20 cellular contexts compared by ENCODE assay signal in the genomic region with DNA sequence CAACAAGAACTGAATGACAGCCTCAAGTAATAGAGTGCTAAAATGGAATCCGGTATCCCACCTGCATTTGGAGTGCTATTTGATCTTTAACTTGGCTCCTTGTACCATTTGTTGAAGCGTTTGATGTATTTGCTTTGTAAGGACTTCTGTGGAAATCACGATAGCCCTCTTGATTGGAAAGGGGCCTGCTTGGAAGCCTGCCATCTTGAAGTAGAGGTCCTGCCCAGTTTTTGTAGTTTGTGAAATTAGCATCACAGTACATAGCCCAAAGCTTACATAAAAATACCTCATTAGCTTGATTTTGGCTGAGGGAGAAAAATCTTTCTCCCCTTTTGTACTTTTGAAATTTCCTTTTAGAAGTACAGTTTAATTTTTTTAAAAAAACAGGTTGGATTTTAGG. TPM values are rescaled to one million over a fixed set of nuclear protein-coding genes. Genes with fewer than 3 reads are reported as not detected.
DNase-seq lines count a peak whose midpoint lies in the region; ATAC-seq and TF ChIP-seq lines count a peak whose summit lies in the region.
"Had no signal": no experiment of that assay in that cellular context is flagged by ENCODE, and none has a peak within 500 bp of the region (broad histone marks: within the 10 kb centered on the region; RNA-seq: fewer than 3 reads in every experiment).

No MANE protein-coding gene starts in this region.

- H3K4me1 ChIP-seq in BLaER1 = peaks cover 66% of the 10 kb centered on the region
- H3K4me1 ChIP-seq in CD4-positive, CD25-positive, alpha-beta regulatory T cell (ENCODE audit: control insufficient read depth, insufficient read depth, low read length, poor library complexity, severe bottlenecking) = peaks cover 12% of the 10 kb centered on the region
- H3K4me1 ChIP-seq: breast epithelium had no signal

- peak overlapping the region in 1 of 4 donors; percentile 93 for H3K4me3 Mint-ChIP-seq in CD4-positive, CD25-positive, alpha-beta regulatory T cell
- peak overlapping the region; percentile 83 for H3K4me3 Mint-ChIP-seq in WTC11
- H3K4me3 Mint-ChIP-seq: activated naive CD4-positive, alpha-beta T cell treated with anti-CD3 and anti-CD28 coated beads, Interleukin-2, amount 50 U/mL, for 24 hours; stimulated activated memory B cell treated with anti-CD40 and anti-IgM and Interleukin-4, amounts not matched to agents 10 μg/mL and 1 μg/mL and 100 μg/mL, for 72 hours had no signal

- H3K9ac ChIP-seq in BLaER1 = no peak overlapping the region

- POLR2A ChIA-PET in WTC11 (lab: Charles Lee) = interaction anchor here (0.7 kb wide), 1 partner anchor 84 kb away, joined by 3 read pairs; no protein-coding TSS in a partner anchor

- no peak overlapping the region for H3K27ac ChIP-seq in BLaER1
- H3K27ac ChIP-seq in CD4-positive, CD25-positive, alpha-beta regulatory T cell (ENCODE audit: insufficient read depth, low read length, poor library complexity, severe bottlenecking) = no peak overlapping the region
- H3K27ac ChIP-seq: breast epithelium, spleen, tibial nerve had no signal

- H3K36me3 Mint-ChIP-seq in CD4-positive, CD25-positive, alpha-beta regulatory T cell = no peaks in the 10 kb centered on the region
- H3K36me3 Mint-ChIP-seq in WTC11 = peaks cover 32% of the 10 kb centered on the region
- H3K36me3 Mint-ChIP-seq: stimulated activated memory B cell treated with anti-CD40 and anti-IgM and Interleukin-4, amounts not matched to agents 10 μg/mL and 1 μg/mL and 100 μg/mL, for 72 hours had no signal

- DNase-seq in CD4-positive, CD25-positive, alpha-beta regulatory T cell = no peak
- DNase-seq in NCI-H1105 (lab: John Stamatoyannopoulos, UW) (peak; percentile 71), WTC11 (ENCODE audit: low spot score) (no peak), NCI-H524 (lab: John Stamatoyannopoulos, UW) (no peak)
- DNase-seq: activated CD4-positive, CD25-positive, alpha-beta regulatory T cell; activated CD8-positive, alpha-beta memory T cell treated with anti-CD3 and anti-CD28 coated beads, Interleukin-2, amount 50 U/mL, for 4 hours; dermis blood vessel endothelial cell; kidney; mesendoderm; NCI-H187; spleen had no signal

- CTCF ChIA-PET in WTC11 (lab: Charles Lee) = interaction anchor here (1.1 to 1.2 kb wide), 2 partner anchors 41 to 159 kb away, joined by 3 read pairs; no protein-coding TSS in a partner anchor

- peaks cover 66% of the 10 kb centered on the region for H4K20me1 ChIP-seq in BLaER1

- H3K9me3 ChIP-seq in BLaER1 = no peaks in the 10 kb centered on the region
- H3K9me3 ChIP-seq in CD4-positive, CD25-positive, alpha-beta regulatory T cell (ENCODE audit: control insufficient read depth in 2 of 2, low read length in 2 of 2) = no peaks in the 10 kb centered on the region
- H3K9me3 ChIP-seq: breast epithelium, spleen, tibial nerve had no signal

- peaks cover 1% of the 10 kb centered on the region for H3K27me3 Mint-ChIP-seq in CD4-positive, CD25-positive, alpha-beta regulatory T cell
- H3K27me3 Mint-ChIP-seq in WTC11 (ENCODE audit: low read depth) = no peaks in the 10 kb centered on the region

- peak overlapping the region; percentile 93 for H3K4me2 ChIP-seq in BLaER1

- H3K4me3 ChIP-seq in BLaER1 = no peak overlapping the region
- peak overlapping the region; percentile 48 for H3K4me3 ChIP-seq in CD4-positive, CD25-positive, alpha-beta regulatory T cell (ENCODE audit: low read depth, low read length)
- H3K4me3 ChIP-seq: breast epithelium, spleen, tibial nerve had no signal

- no peak for ATAC-seq in CD4-positive, CD25-positive, alpha-beta regulatory T cell (ENCODE audit: low read depth in 2 of 2)
- no peak for ATAC-seq in WTC11
- ATAC-seq in GM19467 (IDR thresholded peaks at IDR 0.05; ENCODE audit: unreplicated experiment) = no peak
- ATAC-seq in HG02610 (IDR thresholded peaks at IDR 0.05; ENCODE audit: unreplicated experiment) = no peak
- ATAC-seq: natural killer cell treated with Interleukin-12 subunit alpha and Interleukin-12 subunit beta and Interleukin-15 and Interleukin-18, amount 100 ng/mL, for 72 hours; Right ventricle myocardium inferior; stimulated activated memory B cell treated with anti-CD40 and anti-IgM and Interleukin-4, amounts not matched to agents 10 μg/mL and 1 μg/mL and 100 μg/mL, for 72 hours had no signal

- peaks cover 43% of the 10 kb centered on the region for H3K36me3 ChIP-seq in BLaER1
- no peaks in the 10 kb centered on the region for H3K36me3 ChIP-seq in CD4-positive, CD25-positive, alpha-beta regulatory T cell (ENCODE audit: control insufficient read depth, insufficient read depth, low read length)
- H3K36me3 ChIP-seq: breast epithelium, spleen, tibial nerve had no signal

- peaks cover 17 to 45% (median 31%) of the 10 kb centered on the region in 4 donors for H3K4me1 Mint-ChIP-seq in CD4-positive, CD25-positive, alpha-beta regulatory T cell
- peaks cover 44% of the 10 kb centered on the region for H3K4me1 Mint-ChIP-seq in WTC11

- peaks cover 0 to 3% (median 0%) of the 10 kb centered on the region in 7 donors for H3K9me3 Mint-ChIP-seq in CD4-positive, CD25-positive, alpha-beta regulatory T cell
- H3K9me3 Mint-ChIP-seq in WTC11 = no peaks in the 10 kb centered on the region
- H3K9me3 Mint-ChIP-seq: activated naive CD4-positive, alpha-beta T cell treated with anti-CD3 and anti-CD28 coated beads, Interleukin-2, amount 50 U/mL, for 24 hours; natural killer cell treated with Interleukin-12 subunit alpha and Interleukin-12 subunit beta and Interleukin-15 and Interleukin-18, amount 100 ng/mL, for 72 hours; stimulated activated memory B cell treated with anti-CD40 and anti-IgM and Interleukin-4, amounts not matched to agents 10 μg/mL and 1 μg/mL and 100 μg/mL, for 72 hours had no signal

- no peak for TF ChIP-seq CTCF in WTC11 (IDR thresholded peaks at IDR 0.05)

- H3K27me3 ChIP-seq in BLaER1 = no peaks in the 10 kb centered on the region
- peaks cover 5% of the 10 kb centered on the region for H3K27me3 ChIP-seq in CD4-positive, CD25-positive, alpha-beta regulatory T cell (ENCODE audit: control insufficient read depth, insufficient read depth, low read length)

- H3K27ac Mint-ChIP-seq in CD4-positive, CD25-positive, alpha-beta regulatory T cell = no peak overlapping the region
- H3K27ac Mint-ChIP-seq in WTC11 = no peak overlapping the region
- H3K27ac Mint-ChIP-seq: activated naive CD4-positive, alpha-beta T cell treated with anti-CD3 and anti-CD28 coated beads, Interleukin-2, amount 50 U/mL, for 24 hours; stimulated activated memory B cell treated with anti-CD40 and anti-IgM and Interleukin-4, amounts not matched to agents 10 μg/mL and 1 μg/mL and 100 μg/mL, for 72 hours had no signal

TF ChIP-seq in WTC11, 78 proteins besides CTCF, POLR2A, EP300 and RAD21:
- TF ChIP-seq NFE2L1 (CRISPR knock-in tag; IDR thresholded peaks at IDR 0.05) = no peak
- no peak for TF ChIP-seq ZNF121 (CRISPR knock-in tag; IDR thresholded peaks at IDR 0.05)
- TF ChIP-seq SMAD4 (CRISPR knock-in tag; IDR thresholded peaks at IDR 0.05) = no peak
- TF ChIP-seq, protein P1, sequence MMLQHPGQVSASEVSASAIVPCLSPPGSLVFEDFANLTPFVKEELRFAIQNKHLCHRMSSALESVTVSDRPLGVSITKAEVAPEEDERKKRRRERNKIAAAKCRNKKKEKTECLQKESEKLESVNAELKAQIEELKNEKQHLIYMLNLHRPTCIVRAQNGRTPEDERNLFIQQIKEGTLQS (CRISPR knock-in tag; conservative IDR thresholded peaks at IDR 0.05) = no peak

RNA-seq across cellular contexts. Expression of a gene that starts 2.7 kb away (rescaled TPM):
- total RNA-seq in CD4-positive, CD25-positive, alpha-beta regulatory T cell = 12.9 TPM
- 10 to 100 TPM in 2 of 4 donors, 1 to 10 TPM in 2; 7.2 to 20.0 (median 12.1) TPM for polyA plus RNA-seq in CD4-positive, CD25-positive, alpha-beta regulatory T cell
- total RNA-seq in WTC11 (2021) = 64.2 to 79.7 TPM (median 66.6 TPM) in 3 replicates
